Comparison of ENCODE assay signal across 8 cellular contexts in the genomic region with DNA sequence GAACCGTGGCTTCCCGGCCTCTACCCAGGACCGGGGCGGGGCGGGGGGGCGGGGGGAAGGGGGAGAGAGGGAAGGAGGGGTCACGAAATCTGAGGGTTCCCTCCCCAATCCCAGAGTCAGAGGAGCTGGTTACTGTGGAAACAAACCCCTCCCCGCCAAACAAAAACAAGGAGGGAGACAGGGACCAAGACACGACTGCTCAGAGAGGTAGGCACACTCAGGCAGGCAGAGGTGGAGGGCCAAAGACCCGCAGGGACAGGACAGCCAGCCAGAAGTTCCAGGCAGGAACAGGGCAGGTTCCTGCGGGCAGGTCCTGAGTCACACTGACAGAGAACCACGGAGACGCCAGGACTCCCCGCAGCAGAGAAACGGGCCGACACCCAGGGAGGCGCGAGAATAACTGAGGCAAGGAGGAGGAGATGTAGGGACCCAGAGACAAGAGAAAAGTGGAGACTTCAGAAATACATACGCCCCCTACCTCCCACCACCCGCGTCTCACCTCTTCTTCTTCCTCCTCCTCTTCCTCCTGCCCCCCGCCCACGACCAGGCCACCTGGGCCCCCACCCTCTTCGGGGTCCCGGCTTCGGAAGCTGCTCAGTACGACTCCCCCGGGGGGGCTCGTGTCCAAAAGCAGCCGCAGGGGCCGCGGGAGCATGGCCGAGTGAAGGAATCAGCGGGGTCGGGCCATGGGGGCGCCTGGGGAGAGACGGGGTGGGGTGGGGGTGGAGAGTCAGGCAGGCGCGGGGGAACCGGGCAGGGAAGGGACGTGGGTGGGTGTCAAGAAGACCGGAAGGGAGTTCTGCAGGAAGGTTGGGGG. TPM values are rescaled to one million over a fixed set of nuclear protein-coding genes. Genes with fewer than 3 reads are reported as not detected.
A peak's percentile ranks its signal among the peaks of the same experiment; 100 is the strongest.
DNase-seq lines count a peak whose midpoint lies in the region; ATAC-seq and TF ChIP-seq lines count a peak whose summit lies in the region.

No MANE protein-coding gene starts in this region.

- intact Hi-C loops in sigmoid colon (cut with DNase I), result loop anchor here (2.0 to 5.0 kb wide), 2 partner anchors 21 to 129 kb away; a partner anchor contains a TSS

- peak overlapping the region; percentile 95 to 98 for H3K27ac Mint-ChIP-seq in T-cell

- TF ChIP-seq POLR2A in sigmoid colon (IDR thresholded peaks at IDR 0.05), result peak in 1 of 2 donors; percentile 25

- H3K27ac ChIP-seq in HUES64 (ENCODE audit: low read depth, low read length) (peak overlapping the region; percentile 75; the same call in 1 of the 2 replicates), brain microvascular endothelial cell (peak overlapping the region; percentile 92), iPS DF 6.9 (ENCODE audit: low read length) (no peak overlapping the region), sigmoid colon (peak overlapping the region; percentile 95 to 98 (median 97))

- H3K9me3 Mint-ChIP-seq in T-cell, result no peaks in the 10 kb centered on the region

- POLR2A ChIA-PET in T-cell (lab: Charles Lee), result interaction anchor here (0.7 to 1.9 kb wide), 5 partner anchors 9 to 82 kb away, joined by 3 to 12 read pairs (median 6); a partner anchor contains a TSS

- CTCF ChIA-PET in T-cell (lab: Charles Lee), result interaction anchor here in 1 of 2 donors (0.5 to 1.6 kb wide), 8 partner anchors 9 to 222 kb away, joined by 3 to 16 read pairs (median 4); a partner anchor contains a TSS

- no peak for TF ChIP-seq EP300 in sigmoid colon (IDR thresholded peaks at IDR 0.05)

- ATAC-seq in T-cell (replicated peaks in 1 of 4), result peak; percentile 3 to 41 (median 5)
- ATAC-seq in HG03565 (IDR thresholded peaks at IDR 0.05; ENCODE audit: unreplicated experiment), result no peak
- ATAC-seq in GM19452 (IDR thresholded peaks at IDR 0.05; ENCODE audit: unreplicated experiment), result no peak

- WGBS in HUES64, result under 1% methylated on average over 35 of the region's 42 CpGs
- no CpG with 5 or more reads among the region's 42 CpGs for WGBS in iPS DF 6.9 (ENCODE audit: insufficient coverage, insufficient read length)
- WGBS in sigmoid colon, 2 donors, result 1% methylated on average over 42 of the region's 42 CpGs

- peak overlapping the region; percentile 73 for H3K9ac ChIP-seq in HUES64 (ENCODE audit: low read depth, low read length)

- in situ Hi-C loops in brain microvascular endothelial cell (cut with HindIII; ENCODE audit: low pct_ligation_motif_present, low sequenced_read_pairs), result no loop called here

- peaks cover 29 to 51% (median 37%) of the 10 kb centered on the region in 3 donors for H3K4me1 Mint-ChIP-seq in T-cell

- TF ChIP-seq CTCF in brain microvascular endothelial cell (IDR thresholded peaks at IDR 0.05; ENCODE audit: low read depth, low read length, missing control alignments) (no peak), sigmoid colon (IDR thresholded peaks at IDR 0.05) (no peak)

- H3K36me3 Mint-ChIP-seq in T-cell, result peaks cover 23% of the 10 kb centered on the region

- H3K4me3 Mint-ChIP-seq in T-cell, result peak overlapping the region; percentile 95 to 99 (median 99)

- no peaks in the 10 kb centered on the region for H3K27me3 Mint-ChIP-seq in T-cell

- H3K36me3 ChIP-seq in HUES64 (ENCODE audit: insufficient read depth, low read length) (peaks cover 26% of the 10 kb centered on the region; the same call in 1 of the 2 replicates), brain microvascular endothelial cell (replicated peaks) (peaks cover 36% of the 10 kb centered on the region), iPS DF 6.9 (ENCODE audit: control insufficient read depth, insufficient read depth, low read length) (peaks cover 6% of the 10 kb centered on the region), sigmoid colon (peaks cover 10 to 58% (median 31%) of the 10 kb centered on the region in 4 donors)

- H3K9me3 ChIP-seq in HUES64 (ENCODE audit: insufficient read depth, low read depth, low read length), result no peaks in the 10 kb centered on the region
- no peaks in the 10 kb centered on the region for H3K9me3 ChIP-seq in iPS DF 6.9 (ENCODE audit: control insufficient read depth, insufficient read depth, low read length)
- H3K9me3 ChIP-seq in sigmoid colon, result no peaks in the 10 kb centered on the region

- no peaks in the 10 kb centered on the region for H3K27me3 ChIP-seq in HUES64 (ENCODE audit: insufficient read depth, low read length)
- no peaks in the 10 kb centered on the region for H3K27me3 ChIP-seq in brain microvascular endothelial cell (replicated peaks)
- no peaks in the 10 kb centered on the region for H3K27me3 ChIP-seq in iPS DF 6.9 (ENCODE audit: control insufficient read depth, insufficient read depth, low read length)
- no peaks in the 10 kb centered on the region for H3K27me3 ChIP-seq in sigmoid colon

- DNase-seq in GDM1 (lab: John Stamatoyannopoulos, UW), result peak; percentile 23
- DNase-seq in T-cell, result peak in 29 of 34 experiments; percentile 24 to 73 (median 55)
- peak; percentile 85 for DNase-seq in brain microvascular endothelial cell
- DNase-seq in iPS DF 6.9 (ENCODE audit: low read depth, low spot score), result no peak
- DNase-seq in sigmoid colon, result peak; percentile 90

- no peaks in the 10 kb centered on the region for H3K4me1 ChIP-seq in HUES64 (ENCODE audit: insufficient read depth, low read length)
- H3K4me1 ChIP-seq in iPS DF 6.9 (ENCODE audit: control insufficient read depth, insufficient read depth, low read length), result peaks cover 3% of the 10 kb centered on the region; the same call in 1 of the 2 replicates
- H3K4me1 ChIP-seq in sigmoid colon, result peaks cover 0 to 37% (median 24%) of the 10 kb centered on the region in 4 donors

- H3K4me3 ChIP-seq in HUES64 (ENCODE audit: low read length), result peak overlapping the region; percentile 78
- H3K4me3 ChIP-seq in brain microvascular endothelial cell (ENCODE audit: low read depth, low read length), result peak overlapping the region; percentile 88
- peak overlapping the region; percentile 85; the same call in 1 of the 2 replicates for H3K4me3 ChIP-seq in iPS DF 6.9 (ENCODE audit: low read length)
- peak overlapping the region; percentile 62 to 93 (median 84) for H3K4me3 ChIP-seq in sigmoid colon

RNA-seq across cellular contexts. Expression of a gene that starts 0.6 kb away (rescaled TPM):
- 32.0 TPM for polyA plus RNA-seq in HUES64 (2013, experiment 1 of 2)
- 39.1 TPM for polyA plus RNA-seq in HUES64 (2013, experiment 2 of 2)
- total RNA-seq in T-cell (10 to 100 TPM; 55.9 to 72.0 (median 66.0) TPM), sigmoid colon (10 to 100 TPM; 33.2 to 48.9 (median 37.9) TPM)
- polyA plus RNA-seq in sigmoid colon, result 10 to 100 TPM in 2 of 3 donors, 1 to 10 TPM in 1; 5.8 to 40.2 (median 18.0) TPM

RNA-seq across cellular contexts. Expression of a gene that starts 8.8 kb away (rescaled TPM):
- polyA plus RNA-seq in HUES64 (2013, experiment 1 of 2), result 90.9 TPM
- 95.3 TPM for polyA plus RNA-seq in HUES64 (2013, experiment 2 of 2)
- total RNA-seq in T-cell (10 to 100 TPM; 16.1 to 51.4 (median 40.5) TPM), sigmoid colon (10 to 100 TPM in 3 of 4 donors, 1 to 10 TPM in 1; 7.5 to 56.1 (median 31.8) TPM)
- 100 to 1,000 TPM; 131 to 173 (median 144) TPM for polyA plus RNA-seq in sigmoid colon

RNA-seq across cellular contexts. Expression of a gene that starts 9.1 kb away (rescaled TPM):
- 69.4 TPM for polyA plus RNA-seq in HUES64 (2013, experiment 1 of 2)
- polyA plus RNA-seq in HUES64 (2013, experiment 2 of 2), result 54.5 TPM
- total RNA-seq in T-cell, result 10 to 100 TPM; 38.3 to 74.4 (median 60.4) TPM
- total RNA-seq in sigmoid colon, result 10 to 100 TPM; 28.2 to 41.6 (median 37.4) TPM
- 10 to 100 TPM; 15.3 to 51.2 (median 30.0) TPM for polyA plus RNA-seq in sigmoid colon

RNA-seq across cellular contexts. Expression of a gene that starts 15.7 kb away (rescaled TPM):
- polyA plus RNA-seq in HUES64 (2013, experiment 1 of 2), result 9.8 TPM
- 14.5 TPM for polyA plus RNA-seq in HUES64 (2013, experiment 2 of 2)
- total RNA-seq in T-cell (100 to 1,000 TPM; 224 to 271 (median 254) TPM), sigmoid colon (10 to 100 TPM; 29.8 to 80.0 (median 50.5) TPM)
- 100 to 1,000 TPM in 1 of 3 donors, 10 to 100 TPM in 1, 1 to 10 TPM in 1; 7.8 to 114 (median 21.3) TPM for polyA plus RNA-seq in sigmoid colon

RNA-seq across cellular contexts. Expression of a gene that starts 19.4 kb away (rescaled TPM):
- polyA plus RNA-seq in HUES64 (2013, experiment 1 of 2), result 8.0 TPM
- 13.1 TPM for polyA plus RNA-seq in HUES64 (2013, experiment 2 of 2)
- 10 to 100 TPM; 17.6 to 32.0 (median 26.3) TPM for total RNA-seq in T-cell
- total RNA-seq in sigmoid colon, result 10 to 100 TPM in 3 of 4 donors, 1 to 10 TPM in 1; 9.4 to 13.2 (median 12.7) TPM
- polyA plus RNA-seq in sigmoid colon, result 10 to 100 TPM; 11.3 to 19.2 (median 16.1) TPM

Comparison
In these comparisons a context has a peak if more than half of its experiments do, and no peak if none do; other contexts are left out.
1. ATAC-seq: peak in T-cell (4 of 4); none in HG03565 (single experiment) and GM19452 (single experiment).
2. Peak in every context shown above with its lines, with median percentiles within 50 percentile points of each other: H3K4me3 ChIP-seq.